1 cellular context compared by ENCODE assay signal in the genomic region with DNA sequence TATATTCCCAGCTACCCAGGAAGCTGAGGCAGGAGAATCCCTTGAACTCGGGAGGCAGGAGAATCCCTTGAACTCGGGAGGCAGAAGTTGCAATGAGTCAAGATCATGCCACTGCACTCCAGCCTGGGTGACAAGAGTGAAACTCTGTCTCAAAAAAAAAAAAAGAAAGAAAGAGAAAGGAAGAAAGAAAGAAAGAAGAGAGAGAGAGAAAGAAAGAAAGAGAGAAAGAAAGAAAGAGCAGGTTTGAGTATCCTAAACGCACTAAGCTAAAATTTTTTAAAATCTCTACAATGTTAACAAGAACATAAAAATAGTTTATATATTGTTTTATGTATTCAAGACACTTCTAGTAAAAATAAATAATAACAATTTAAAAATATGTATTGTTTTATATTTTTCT. TPM values are rescaled to one million over a fixed set of nuclear protein-coding genes. Genes with fewer than 3 reads are reported as not detected.
"Had no signal": no experiment of that assay in that cellular context is flagged by ENCODE, and none has a peak within 500 bp of the region (broad histone marks: within the 10 kb centered on the region; RNA-seq: fewer than 3 reads in every experiment).

No MANE protein-coding gene starts in this region.

RNA-seq across cellular contexts. Expression of a gene that starts 4.6 kb away (rescaled TPM):
- polyA plus RNA-seq: IgD-negative memory B cell had no signal
